In genomic region chr11:33774356-33775063, GRCh38 we compare ENCODE assay signal across 1 cellular context.
A peak's percentile ranks its signal among the peaks of the same experiment; 100 is the strongest.
TF ChIP-seq lines count a peak whose summit lies in the region.

FBXO3 (minus strand) TSS chr11:33774520; CDS start chr11:33774497, 23 bp downstream.

TF ChIP-seq in HepG2, 621 proteins besides CTCF, POLR2A, EP300 and RAD21 (continued from another document):
- TF ChIP-seq HMGXB4 (CRISPR knock-in tag; IDR thresholded peaks at IDR 0.05; ENCODE audit: borderline replicate concordance in 1 of 2, low read depth in 1 of 2), result 0 out of 4 replicates have a peak, but pooled peaks of 1 of the 2 experiments have one; percentile 9
- no peak for TF ChIP-seq RELA (CRISPR knock-in tag; IDR thresholded peaks at IDR 0.05)
- TF ChIP-seq MAFG (CRISPR knock-in tag; IDR thresholded peaks at IDR 0.05), result no peak
- 0 out of 2 replicates have a peak, but pooled peaks have one; percentile 22 for TF ChIP-seq RARA (CRISPR knock-in tag; IDR thresholded peaks at IDR 0.05)
- TF ChIP-seq EZH2 (conservative IDR thresholded peaks at IDR 0.05; ENCODE audit: low read depth, low read length), result 0 out of 2 replicates have a peak, but pooled peaks have one; percentile 50
- peak; percentile 26; the same call in 1 of the 2 replicates for TF ChIP-seq KAT8 (CRISPR knock-in tag; IDR thresholded peaks at IDR 0.05)
- peak; percentile 55; the same call in 1 of the 2 replicates for TF ChIP-seq PATZ1 (CRISPR knock-in tag; IDR thresholded peaks at IDR 0.05)
- TF ChIP-seq GATAD2A (CRISPR knock-in tag; IDR thresholded peaks at IDR 0.05), result 0 out of 2 replicates have a peak, but pooled peaks have one; percentile 11
- TF ChIP-seq RBM39 (IDR thresholded peaks at IDR 0.05; ENCODE audit: low read depth, low read length, poor library complexity, severe bottlenecking), result peak; percentile 17
- no peak for TF ChIP-seq ZNF407 (CRISPR knock-in tag; IDR thresholded peaks at IDR 0.05; ENCODE audit: not compliant biosample characterization)
